ENCODE assay signal across 8 cellular contexts in genomic region chr18:56575819-56576663, GRCh38.
DNase-seq lines count a peak whose midpoint lies in the region; ATAC-seq and TF ChIP-seq lines count a peak whose summit lies in the region.

No MANE protein-coding gene starts in this region.

- H3K27ac Mint-ChIP-seq in effector memory CD8-positive, alpha-beta T cell, result no peak overlapping the region

- H3K36me3 ChIP-seq in H7 (replicated peaks; ENCODE audit: control insufficient read depth, insufficient read depth, low read length) (no peaks in the 10 kb centered on the region), spleen (no peaks in the 10 kb centered on the region)

- intact Hi-C loops in spleen (cut with DNase I; ENCODE audit: low total_unique reads), result loop anchor here (10.0 kb wide), 2 partner anchors 1161 to 1341 kb away; no protein-coding TSS in a partner anchor

- H3K27me3 ChIP-seq in H7 (ENCODE audit: control insufficient read depth, insufficient read depth, low read length), result no peaks in the 10 kb centered on the region
- H3K27me3 ChIP-seq in spleen (replicated peaks in 1 of 7), result no peaks in the 10 kb centered on the region

- H3K9me3 Mint-ChIP-seq in effector memory CD8-positive, alpha-beta T cell, result no peaks in the 10 kb centered on the region

- no peak overlapping the region for H3K4me3 Mint-ChIP-seq in effector memory CD8-positive, alpha-beta T cell

- TF ChIP-seq CTCF in spleen (IDR thresholded peaks at IDR 0.05 in 8 of 11, conservative IDR thresholded peaks at IDR 0.05 in 3 of 11), result peak; percentile 25 to 82 (median 69)

- H3K4me3 ChIP-seq in H7 (ENCODE audit: insufficient read depth, low read depth, low read length) (no peak overlapping the region), spleen (no peak overlapping the region)

- peaks cover 0 to 30% (median 18%) of the 10 kb centered on the region in 6 donors for H3K4me1 ChIP-seq in spleen

- no peak for ATAC-seq in effector memory CD8-positive, alpha-beta T cell (replicated peaks)
- no peak for ATAC-seq in GM18517 (IDR thresholded peaks at IDR 0.05; ENCODE audit: unreplicated experiment)

- no peaks in the 10 kb centered on the region for H3K4me1 Mint-ChIP-seq in effector memory CD8-positive, alpha-beta T cell (ENCODE audit: low read depth in 2 of 2)

- DNase-seq in DMS114 treated with DMSO at 0.1 percent for 48 hours (lab: John Stamatoyannopoulos, UW; ENCODE audit: unreplicated experiment), result peak; percentile 6
- DNase-seq in H7, result peak; percentile 61
- DNase-seq in NCI-H2107 (lab: John Stamatoyannopoulos, UW), result peak; percentile 40
- peak; percentile 60 for DNase-seq in amniotic epithelial cell (ENCODE audit: low read depth)
- DNase-seq in hepatic stellate cell (ENCODE audit: low spot score), result peak; percentile 54
- no peak for DNase-seq in spleen
- DNase-seq in effector memory CD8-positive, alpha-beta T cell, result no peak

- H3K27ac ChIP-seq in spleen, result peak overlapping the region in 1 of 8 donors; percentile 51

- H3K9me3 ChIP-seq in spleen, result peaks cover 0 to 4% (median 0%) of the 10 kb centered on the region in 8 donors

- WGBS in spleen, 5 donors, result 35 to 42% (median 41%) methylated on average over 8 of the region's 8 CpGs

- no peaks in the 10 kb centered on the region for H3K36me3 Mint-ChIP-seq in effector memory CD8-positive, alpha-beta T cell (ENCODE audit: insufficient read depth)

- TF ChIP-seq POLR2A in spleen (IDR thresholded peaks at IDR 0.05), result no peak

- peaks cover 34 to 43% of the 10 kb centered on the region in 2 donors for H3K27me3 Mint-ChIP-seq in effector memory CD8-positive, alpha-beta T cell

Comparison
In these comparisons a context has a peak if more than half of its experiments do, and no peak if none do; other contexts are left out.
1. DNase-seq: peak in DMS114 treated with DMSO at 0.1 percent for 48 hours (single experiment), H7 (single experiment), NCI-H2107 (single experiment), amniotic epithelial cell (single experiment) and hepatic stellate cell (single experiment); none in spleen (single experiment) and effector memory CD8-positive, alpha-beta T cell (0 of 3).